In genomic region chr3:126460386-126460785, GRCh38 we compare ENCODE assay signal across 22 cellular contexts. TPM values are rescaled to one million over a fixed set of nuclear protein-coding genes. Genes with fewer than 3 reads are reported as not detected.
"Had no signal": no experiment of that assay in that cellular context is flagged by ENCODE, and none has a peak within 500 bp of the region (broad histone marks: within the 10 kb centered on the region; RNA-seq: fewer than 3 reads in every experiment).

No MANE protein-coding gene starts in this region.

- FAIRE-seq: endometrium, frontal cortex had no signal

- H3K27me3 Mint-ChIP-seq: activated CD4-positive, alpha-beta T cell treated with anti-CD3 and anti-CD28 coated beads, Interleukin-2, amount 10 ng/mL, durations not matched to agents 7 days and 5 days; central memory CD8-positive, alpha-beta T cell; progenitor cell of endocrine pancreas had no signal

- H3K4me3 Mint-ChIP-seq: activated CD4-positive, alpha-beta T cell treated with anti-CD3 and anti-CD28 coated beads, Interleukin-2, amount 10 ng/mL, durations not matched to agents 7 days and 5 days; activated CD8-positive, alpha-beta T cell treated with anti-CD3 and anti-CD28 coated beads, Interleukin-2, amount 10 ng/mL, durations not matched to agents 7 days and 5 days; central memory CD8-positive, alpha-beta T cell; nephron; T-helper 1 cell treated with Interleukin-12 subunit alpha and Interleukin-12 subunit beta and Interleukin-4 antibody, amounts not matched to agents 30 μg/mL and 1 μg/mL, for 36 hours had no signal

- H3K4me1 Mint-ChIP-seq: activated CD4-positive, alpha-beta T cell treated with anti-CD3 and anti-CD28 coated beads, Interleukin-2, amount 10 ng/mL, durations not matched to agents 7 days and 5 days had no signal

- H3K27ac Mint-ChIP-seq: activated CD4-positive, alpha-beta T cell treated with anti-CD3 and anti-CD28 coated beads, Interleukin-2, amount 10 ng/mL, durations not matched to agents 7 days and 5 days; activated CD8-positive, alpha-beta T cell treated with anti-CD3 and anti-CD28 coated beads, Interleukin-2, amount 10 ng/mL, durations not matched to agents 7 days and 5 days; nephron; progenitor cell of endocrine pancreas; T-helper 1 cell treated with Interleukin-12 subunit alpha and Interleukin-12 subunit beta and Interleukin-4 antibody, amounts not matched to agents 30 μg/mL and 1 μg/mL, for 36 hours had no signal

- DNase-seq: activated CD4-positive, alpha-beta T cell treated with anti-CD3 and anti-CD28 coated beads, Interleukin-2, amount 10 ng/mL, durations not matched to agents 7 days and 5 days; activated CD8-positive, alpha-beta T cell treated with anti-CD3 and anti-CD28 coated beads, Interleukin-2, amount 10 ng/mL, durations not matched to agents 7 days and 5 days; activated gamma-delta T cell treated with Interleukin-2 at 50 U/mL for 16 hours; anterior cingulate cortex; brain microvascular endothelial cell; colonic mucosa; heart left ventricle; left ventricle myocardium superior; right cardiac atrium; stimulated activated CD4-positive, alpha-beta T cell treated with anti-CD3 and anti-CD28 coated beads, Interleukin-4, amount 100 ng/mL, for 24 hours; stimulated activated naive CD4-positive, alpha-beta T cell; thyroid gland had no signal

- H3K9me3 Mint-ChIP-seq: activated CD4-positive, alpha-beta T cell treated with anti-CD3 and anti-CD28 coated beads, Interleukin-2, amount 10 ng/mL, durations not matched to agents 7 days and 5 days; central memory CD8-positive, alpha-beta T cell; nephron; T-helper 1 cell treated with Interleukin-12 subunit alpha and Interleukin-12 subunit beta and Interleukin-4 antibody, amounts not matched to agents 30 μg/mL and 1 μg/mL, for 36 hours had no signal

- ATAC-seq: activated CD8-positive, alpha-beta T cell treated with anti-CD3 and anti-CD28 coated beads, Interleukin-2, amount 10 ng/mL, durations not matched to agents 7 days and 5 days; heart left ventricle; left ventricle myocardium superior; right cardiac atrium had no signal

RNA-seq across cellular contexts. Expression of gene UROC1, which starts 57.2 kb away (rescaled TPM):
- total RNA-seq: activated CD4-positive, alpha-beta T cell treated with anti-CD3 and anti-CD28 coated beads, Interleukin-2, amount 10 ng/mL, durations not matched to agents 7 days and 5 days; colonic mucosa; frontal cortex; heart left ventricle; kidney epithelial cell; left ventricle myocardium superior; omental fat pad; progenitor cell of endocrine pancreas; right cardiac atrium; smooth muscle cell; thyroid gland; ureter had no signal
